Comparison of ENCODE assay signal across 9 cellular contexts in the genomic region with DNA sequence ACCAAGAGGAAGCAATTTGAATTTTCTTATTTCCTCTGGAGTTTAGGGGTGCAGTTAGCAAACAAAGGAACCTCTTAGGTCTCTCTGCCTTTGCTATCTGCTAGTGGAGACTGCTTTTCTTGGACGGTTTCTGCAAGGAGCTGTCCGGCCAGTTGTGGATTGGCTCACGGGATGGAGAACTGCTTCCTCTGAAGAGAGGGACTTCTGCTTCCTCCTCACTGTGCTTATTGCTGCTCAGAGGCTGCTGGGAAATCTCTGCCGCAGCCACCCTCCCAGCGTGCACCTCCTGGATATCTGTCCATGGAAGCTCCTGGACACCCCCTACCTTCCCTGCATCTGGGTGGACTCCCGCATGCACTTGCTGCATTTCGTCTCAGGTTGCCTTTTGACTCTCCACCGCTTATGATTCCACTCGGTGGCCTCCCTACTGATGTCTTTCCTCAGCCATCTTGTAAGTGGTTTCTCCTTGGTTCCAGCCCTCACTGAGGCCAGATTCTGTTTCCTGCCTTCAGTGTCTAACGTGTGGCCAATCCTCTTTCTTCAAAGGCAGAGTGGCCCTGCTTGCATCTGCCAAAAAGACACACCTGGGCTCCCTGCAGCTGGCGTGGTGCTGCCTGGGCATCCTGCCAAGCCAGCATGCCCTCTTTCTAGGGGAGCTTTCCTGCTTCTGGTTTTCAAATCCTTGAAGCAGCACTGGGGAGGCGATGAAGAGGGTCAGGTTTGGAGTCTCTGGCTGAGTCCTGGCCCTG.
DNase-seq lines count a peak whose midpoint lies in the region; ATAC-seq and TF ChIP-seq lines count a peak whose summit lies in the region.
"Had no signal": no experiment of that assay in that cellular context is flagged by ENCODE, and none has a peak within 500 bp of the region (broad histone marks: within the 10 kb centered on the region; RNA-seq: fewer than 3 reads in every experiment).

No MANE protein-coding gene starts in this region.

- H3K4me1 ChIP-seq in Peyer's patch (peaks cover 0 to 12% (median 10%) of the 10 kb centered on the region in 4 donors), right lobe of liver (no peaks in the 10 kb centered on the region)

- no peaks in the 10 kb centered on the region for H3K36me3 ChIP-seq in Peyer's patch
- H3K36me3 ChIP-seq in right lobe of liver = no peaks in the 10 kb centered on the region

- peak; percentile 43 for ATAC-seq in HG03432 (IDR thresholded peaks at IDR 0.05; ENCODE audit: unreplicated experiment)
- peak; percentile 57 to 72 (median 60) for ATAC-seq in right lobe of liver
- ATAC-seq in HG02798 (IDR thresholded peaks at IDR 0.05; ENCODE audit: poor library complexity, unreplicated experiment) = no peak

- no peak for TF ChIP-seq CTCF in Peyer's patch (IDR thresholded peaks at IDR 0.05)
- no peak for TF ChIP-seq CTCF in right lobe of liver (IDR thresholded peaks at IDR 0.05)

- TF ChIP-seq POLR2A in Peyer's patch (IDR thresholded peaks at IDR 0.05) (no peak), right lobe of liver (IDR thresholded peaks at IDR 0.05) (no peak)

- H3K27ac ChIP-seq in Peyer's patch = peak overlapping the region; percentile 29 to 52 (median 44)
- H3K27ac ChIP-seq in right lobe of liver = peak overlapping the region in 2 of 3 donors; percentile 47 to 50

- H3K4me3 ChIP-seq in Peyer's patch (no peak overlapping the region), right lobe of liver (no peak overlapping the region)

- H3K9me3 ChIP-seq in Peyer's patch (no peaks in the 10 kb centered on the region), right lobe of liver (no peaks in the 10 kb centered on the region)

- intact Hi-C loops in right lobe of liver (cut with DNase I) = no loop called here

- DNase-seq in DMS79 (lab: John Stamatoyannopoulos, UW) = peak; percentile 98
- peak in 2 of 3 donors; percentile 52 to 65 for DNase-seq in Peyer's patch
- peak in 2 of 3 donors; percentile 37 to 65 for DNase-seq in right lobe of liver
- DNase-seq in AML-193 (lab: John Stamatoyannopoulos, UW) = no peak
- DNase-seq in HK-2 (ENCODE audit: unreplicated experiment) = no peak
- no peak for DNase-seq in stimulated activated CD4-positive, alpha-beta T cell treated with anti-CD3 and anti-CD28 coated beads, Interleukin-4, amount 100 ng/mL, for 1 hour
- DNase-seq: H9 had no signal

- no peaks in the 10 kb centered on the region for H3K27me3 ChIP-seq in Peyer's patch
- H3K27me3 ChIP-seq in right lobe of liver = no peaks in the 10 kb centered on the region

- 40% methylated on average over 6 of the region's 12 CpGs for WGBS in right lobe of liver (ENCODE audit: insufficient coverage, low coverage, low lambda C conversion rate, missing lambda C conversion rate)

Comparison
In these comparisons a context has a peak if more than half of its experiments do, and no peak if none do; other contexts are left out.
1. DNase-seq: peak in DMS79 (single experiment), Peyer's patch (2 of 3) and right lobe of liver (2 of 3); none in AML-193 (0 of 2), HK-2 (single experiment) and stimulated activated CD4-positive, alpha-beta T cell treated with anti-CD3 and anti-CD28 coated beads, Interleukin-4, amount 100 ng/mL, for 1 hour (single experiment).